1 cellular context compared by ENCODE assay signal in the genomic region with DNA sequence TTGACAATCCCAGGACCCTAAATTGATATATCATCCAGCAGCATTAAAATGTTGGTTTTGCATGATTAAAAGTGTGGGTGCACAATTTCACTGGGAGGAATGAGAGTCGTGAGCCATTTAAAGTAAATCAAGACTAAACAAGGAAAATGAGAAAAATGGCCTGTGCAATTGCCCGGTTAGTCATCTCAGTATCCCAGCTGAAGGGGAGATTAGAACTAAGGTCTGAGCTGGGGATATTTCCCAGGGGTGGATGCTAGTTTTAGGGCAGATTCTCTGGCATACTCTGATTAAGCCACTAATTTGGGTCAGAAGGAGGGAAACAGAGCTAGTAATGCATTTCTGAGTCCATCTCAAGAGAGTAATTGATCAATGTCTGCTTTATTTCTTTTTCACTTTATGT.
TF ChIP-seq lines count a peak whose summit lies in the region.

No MANE protein-coding gene starts in this region.

TF ChIP-seq in IMR-90, 13 proteins besides CTCF, POLR2A, EP300 and RAD21 (continued from another document):
- TF ChIP-seq MAZ (IDR thresholded peaks at IDR 0.05; ENCODE audit: borderline replicate concordance, low read depth, low read length) (no peak), FOS (IDR thresholded peaks at IDR 0.05; ENCODE audit: low read depth, low read length) (no peak), CHD1 (IDR thresholded peaks at IDR 0.05; ENCODE audit: low read depth, low read length) (no peak), RCOR1 (IDR thresholded peaks at IDR 0.05; ENCODE audit: insufficient replicate concordance, low read length) (no peak), NFE2L2 (IDR thresholded peaks at IDR 0.05; ENCODE audit: low read depth, low read length) (no peak), CEBPB (IDR thresholded peaks at IDR 0.05; ENCODE audit: low read depth, low read length) (no peak), BHLHE40 (IDR thresholded peaks at IDR 0.05; ENCODE audit: low read depth, low read length) (no peak), SMC3 (IDR thresholded peaks at IDR 0.05; ENCODE audit: low read depth, low read length) (no peak)
- TF ChIP-seq, protein P1, sequence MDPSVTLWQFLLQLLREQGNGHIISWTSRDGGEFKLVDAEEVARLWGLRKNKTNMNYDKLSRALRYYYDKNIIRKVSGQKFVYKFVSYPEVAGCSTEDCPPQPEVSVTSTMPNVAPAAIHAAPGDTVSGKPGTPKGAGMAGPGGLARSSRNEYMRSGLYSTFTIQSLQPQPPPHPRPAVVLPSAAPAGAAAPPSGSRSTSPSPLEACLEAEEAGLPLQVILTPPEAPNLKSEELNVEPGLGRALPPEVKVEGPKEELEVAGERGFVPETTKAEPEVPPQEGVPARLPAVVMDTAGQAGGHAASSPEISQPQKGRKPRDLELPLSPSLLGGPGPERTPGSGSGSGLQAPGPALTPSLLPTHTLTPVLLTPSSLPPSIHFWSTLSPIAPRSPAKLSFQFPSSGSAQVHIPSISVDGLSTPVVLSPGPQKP (IDR thresholded peaks at IDR 0.05; ENCODE audit: borderline replicate concordance, low read depth, low read length): no peak
- TF ChIP-seq, protein P2, sequence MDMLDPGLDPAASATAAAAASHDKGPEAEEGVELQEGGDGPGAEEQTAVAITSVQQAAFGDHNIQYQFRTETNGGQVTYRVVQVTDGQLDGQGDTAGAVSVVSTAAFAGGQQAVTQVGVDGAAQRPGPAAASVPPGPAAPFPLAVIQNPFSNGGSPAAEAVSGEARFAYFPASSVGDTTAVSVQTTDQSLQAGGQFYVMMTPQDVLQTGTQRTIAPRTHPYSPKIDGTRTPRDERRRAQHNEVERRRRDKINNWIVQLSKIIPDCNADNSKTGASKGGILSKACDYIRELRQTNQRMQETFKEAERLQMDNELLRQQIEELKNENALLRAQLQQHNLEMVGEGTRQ (IDR thresholded peaks at IDR 0.05; ENCODE audit: low read depth, low read length): no peak
TF ChIP-seq in IMR-90: peak in this region for 0.
